11 cellular contexts compared by ENCODE assay signal in the genomic region with DNA sequence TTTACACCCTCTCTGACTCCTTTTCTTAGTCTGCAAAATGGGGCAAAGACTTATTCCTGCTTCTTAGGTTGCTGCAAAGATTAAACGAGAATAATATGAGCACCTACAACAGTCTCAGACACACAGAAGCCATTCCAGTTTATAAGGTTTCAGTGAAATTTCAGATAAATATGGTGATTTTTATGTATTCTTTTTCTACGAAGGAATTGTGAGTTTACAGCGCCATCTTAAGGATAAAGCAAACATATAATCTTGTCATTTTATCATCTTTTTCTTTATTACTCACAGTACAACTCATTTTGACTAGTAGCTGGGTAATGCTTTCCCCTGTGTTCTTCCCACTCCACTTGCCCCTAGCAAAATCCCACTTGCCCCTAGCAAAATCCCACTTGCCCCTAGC. TPM values are rescaled to one million over a fixed set of nuclear protein-coding genes. Genes with fewer than 3 reads are reported as not detected.
A peak's percentile ranks its signal among the peaks of the same experiment; 100 is the strongest.
DNase-seq lines count a peak whose midpoint lies in the region; ATAC-seq, FAIRE-seq and TF ChIP-seq lines count a peak whose summit lies in the region.
"Had no signal": no experiment of that assay in that cellular context is flagged by ENCODE, and none has a peak within 500 bp of the region (broad histone marks: within the 10 kb centered on the region; RNA-seq: fewer than 3 reads in every experiment).

No MANE protein-coding gene starts in this region.

- TF ChIP-seq CTCF in MCF 10A (IDR thresholded peaks at IDR 0.05; ENCODE audit: unreplicated experiment) (peak; percentile 29), breast epithelium (IDR thresholded peaks at IDR 0.05) (no peak), gastroesophageal sphincter (IDR thresholded peaks at IDR 0.05) (peak in 3 of 4 experiments; percentile 9 to 31 (median 31))

- H3K27ac ChIP-seq in breast epithelium (no peak overlapping the region), gastroesophageal sphincter (peak overlapping the region in 2 of 4 donors; percentile 65 to 66), aorta (ENCODE audit: low read depth in 1 of 2, low read length in 2 of 2) (no peak overlapping the region)
- H3K27ac ChIP-seq: RWPE1 had no signal

- H3K27ac Mint-ChIP-seq in MCF 10A (ENCODE audit: low read depth, unreplicated experiment), result no peak overlapping the region
- H3K27ac Mint-ChIP-seq: activated naive CD8-positive, alpha-beta T cell treated with anti-CD3 and anti-CD28 coated beads, Interleukin-2, amount 50 U/mL, for 24 hours; stimulated activated effector memory CD8-positive, alpha-beta T cell treated with anti-CD3 and anti-CD28 coated beads, Interleukin-12 subunit alpha, Interleukin-12 subunit beta, amount 100 ng/mL, for 72 hours had no signal

- H3K4me3 ChIP-seq in breast epithelium (no peak overlapping the region), gastroesophageal sphincter (no peak overlapping the region), aorta (ENCODE audit: low read length in 2 of 2) (no peak overlapping the region)

- H3K27me3 Mint-ChIP-seq in MCF 10A (ENCODE audit: insufficient read depth, unreplicated experiment), result no peaks in the 10 kb centered on the region
- H3K27me3 Mint-ChIP-seq: activated naive CD8-positive, alpha-beta T cell treated with anti-CD3 and anti-CD28 coated beads, Interleukin-2, amount 50 U/mL, for 24 hours had no signal

- no peak for TF ChIP-seq EP300 in gastroesophageal sphincter (IDR thresholded peaks at IDR 0.05)

- H3K4me1 Mint-ChIP-seq in MCF 10A (ENCODE audit: insufficient read depth, unreplicated experiment), result no peaks in the 10 kb centered on the region
- H3K4me1 Mint-ChIP-seq: activated naive CD8-positive, alpha-beta T cell treated with anti-CD3 and anti-CD28 coated beads, Interleukin-2, amount 50 U/mL, for 24 hours; stimulated activated effector memory CD8-positive, alpha-beta T cell treated with anti-CD3 and anti-CD28 coated beads, Interleukin-12 subunit alpha, Interleukin-12 subunit beta, amount 100 ng/mL, for 72 hours had no signal

- intact Hi-C loops in MCF 10A (cut with micrococcal nuclease) (loop anchor here (1.0 kb wide), 2 partner anchors 108 to 257 kb away; no protein-coding TSS in a partner anchor), breast epithelium (cut with DNase I; ENCODE audit: low total_unique reads) (no loop called here), aorta (cut with DNase I) (loop anchor here (5.0 to 10.0 kb wide), 2 partner anchors 117 to 255 kb away; no protein-coding TSS in a partner anchor)

- POLR2A ChIA-PET in MCF 10A (lab: Yijun Ruan, JAX), result interaction anchor here (0.8 kb wide), 1 partner anchor 26 kb away, joined by 3 read pairs; no protein-coding TSS in a partner anchor

- 26 to 27% methylated on average over 3 of the region's 3 CpGs for WGBS in gastroesophageal sphincter (ENCODE audit: low coverage in 1 of 2), 2 donors
- 64 to 70% methylated on average over 3 of the region's 3 CpGs for WGBS in aorta, 2 donors

- TF ChIP-seq POLR2A in breast epithelium (IDR thresholded peaks at IDR 0.05) (no peak), gastroesophageal sphincter (IDR thresholded peaks at IDR 0.05) (no peak)

- CTCF ChIA-PET in MCF 10A (lab: Yijun Ruan, JAX), result interaction anchor here (0.6 to 1.3 kb wide), 3 partner anchors 108 to 255 kb away, joined by 3 to 7 read pairs (median 3); no protein-coding TSS in a partner anchor

- H3K4me3 Mint-ChIP-seq in MCF 10A (ENCODE audit: unreplicated experiment), result no peak overlapping the region
- H3K4me3 Mint-ChIP-seq: activated naive CD8-positive, alpha-beta T cell treated with anti-CD3 and anti-CD28 coated beads, Interleukin-2, amount 50 U/mL, for 24 hours; stimulated activated effector memory CD8-positive, alpha-beta T cell treated with anti-CD3 and anti-CD28 coated beads, Interleukin-12 subunit alpha, Interleukin-12 subunit beta, amount 100 ng/mL, for 72 hours had no signal

- BruUV-seq in MCF 10A (replicated peaks; lab: Mats Ljungman, UMichigan), result no TSS peak

- no peak for FAIRE-seq in RCC 7860 (lab: Jason Lieb, UNC)

- H3K9me3 Mint-ChIP-seq in MCF 10A (ENCODE audit: unreplicated experiment), result no peaks in the 10 kb centered on the region
- H3K9me3 Mint-ChIP-seq: stimulated activated effector memory CD8-positive, alpha-beta T cell treated with anti-CD3 and anti-CD28 coated beads, Interleukin-12 subunit alpha, Interleukin-12 subunit beta, amount 100 ng/mL, for 72 hours had no signal

- H3K36me3 Mint-ChIP-seq in MCF 10A (ENCODE audit: insufficient read depth, unreplicated experiment), result no peaks in the 10 kb centered on the region
- H3K36me3 Mint-ChIP-seq: stimulated activated effector memory CD8-positive, alpha-beta T cell treated with anti-CD3 and anti-CD28 coated beads, Interleukin-12 subunit alpha, Interleukin-12 subunit beta, amount 100 ng/mL, for 72 hours had no signal

- H3K4me1 ChIP-seq in breast epithelium (no peaks in the 10 kb centered on the region), gastroesophageal sphincter (peaks cover 4 to 39% (median 5%) of the 10 kb centered on the region in 3 donors), aorta (ENCODE audit: control insufficient read depth in 1 of 2, insufficient read depth in 2 of 2, low read length in 2 of 2) (no peaks in the 10 kb centered on the region)

- DNase-seq in MCF 10A (ENCODE audit: unreplicated experiment) (peak; percentile 33), breast epithelium (ENCODE audit: low spot score in 2 of 2) (no peak), RCC 7860 (ENCODE audit: low spot score) (peak; percentile 25), aorta (no peak)
- no peak for DNase-seq in stimulated activated naive CD4-positive, alpha-beta T cell treated with Interleukin-2 at 50 U/mL for 16 hours (lab: John Stamatoyannopoulos, UW)
- DNase-seq: activated naive CD8-positive, alpha-beta T cell treated with anti-CD3 and anti-CD28 coated beads, Interleukin-2, amount 50 U/mL, for 24 hours had no signal

- H3K36me3 ChIP-seq in breast epithelium (no peaks in the 10 kb centered on the region), gastroesophageal sphincter (peaks cover 3 to 28% of the 10 kb centered on the region in 2 donors), aorta (ENCODE audit: control insufficient read depth in 1 of 2, insufficient read depth in 2 of 2, low read length in 1 of 2) (no peaks in the 10 kb centered on the region)

- ATAC-seq in gastroesophageal sphincter (no peak), aorta (ENCODE audit: low FRiP score) (peak; percentile 38), GM19023 (IDR thresholded peaks at IDR 0.05; ENCODE audit: unreplicated experiment) (no peak), HG02938 (IDR thresholded peaks at IDR 0.05; ENCODE audit: unreplicated experiment) (no peak)
- ATAC-seq: activated naive CD8-positive, alpha-beta T cell treated with anti-CD3 and anti-CD28 coated beads, Interleukin-2, amount 50 U/mL, for 24 hours; stimulated activated effector memory CD8-positive, alpha-beta T cell treated with anti-CD3 and anti-CD28 coated beads, Interleukin-12 subunit alpha, Interleukin-12 subunit beta, amount 100 ng/mL, for 72 hours had no signal

- H3K9me3 ChIP-seq in breast epithelium (no peaks in the 10 kb centered on the region), gastroesophageal sphincter (no peaks in the 10 kb centered on the region), aorta (ENCODE audit: control insufficient read depth, low read length) (no peaks in the 10 kb centered on the region)

- H3K27me3 ChIP-seq in breast epithelium (no peaks in the 10 kb centered on the region), gastroesophageal sphincter (no peaks in the 10 kb centered on the region), aorta (ENCODE audit: control insufficient read depth in 1 of 2, insufficient read depth in 2 of 2, low read length in 1 of 2) (no peaks in the 10 kb centered on the region)

RNA-seq across cellular contexts. Expression of gene SMC5, which starts 29.2 kb away (rescaled TPM):
- total RNA-seq in MCF 10A (2022), result 29.8 and 31.9 TPM in 2 replicates
- total RNA-seq in breast epithelium, result 10 to 100 TPM; 23.4 to 62.2 (median 43.9) TPM
- total RNA-seq in gastroesophageal sphincter, result 10 to 100 TPM; 23.4 to 74.4 (median 39.7) TPM
- 10 to 100 TPM; 36.4 to 37.0 TPM for total RNA-seq in aorta
- polyA plus RNA-seq in aorta, result 10 to 100 TPM; 10.3 to 19.0 TPM

Comparison
In these comparisons a context has a peak if more than half of its experiments do, and no peak if none do; other contexts are left out.
1. DNase-seq: peak in MCF 10A (single experiment) and RCC 7860 (single experiment); none in breast epithelium (0 of 2), aorta (0 of 2) and stimulated activated naive CD4-positive, alpha-beta T cell treated with Interleukin-2 at 50 U/mL for 16 hours (single experiment).
2. CTCF ChIP-seq: peak in MCF 10A (single experiment) and gastroesophageal sphincter (3 of 4); none in breast epithelium (0 of 3).